ENCODE assay signal across 9 cellular contexts in the genomic region with DNA sequence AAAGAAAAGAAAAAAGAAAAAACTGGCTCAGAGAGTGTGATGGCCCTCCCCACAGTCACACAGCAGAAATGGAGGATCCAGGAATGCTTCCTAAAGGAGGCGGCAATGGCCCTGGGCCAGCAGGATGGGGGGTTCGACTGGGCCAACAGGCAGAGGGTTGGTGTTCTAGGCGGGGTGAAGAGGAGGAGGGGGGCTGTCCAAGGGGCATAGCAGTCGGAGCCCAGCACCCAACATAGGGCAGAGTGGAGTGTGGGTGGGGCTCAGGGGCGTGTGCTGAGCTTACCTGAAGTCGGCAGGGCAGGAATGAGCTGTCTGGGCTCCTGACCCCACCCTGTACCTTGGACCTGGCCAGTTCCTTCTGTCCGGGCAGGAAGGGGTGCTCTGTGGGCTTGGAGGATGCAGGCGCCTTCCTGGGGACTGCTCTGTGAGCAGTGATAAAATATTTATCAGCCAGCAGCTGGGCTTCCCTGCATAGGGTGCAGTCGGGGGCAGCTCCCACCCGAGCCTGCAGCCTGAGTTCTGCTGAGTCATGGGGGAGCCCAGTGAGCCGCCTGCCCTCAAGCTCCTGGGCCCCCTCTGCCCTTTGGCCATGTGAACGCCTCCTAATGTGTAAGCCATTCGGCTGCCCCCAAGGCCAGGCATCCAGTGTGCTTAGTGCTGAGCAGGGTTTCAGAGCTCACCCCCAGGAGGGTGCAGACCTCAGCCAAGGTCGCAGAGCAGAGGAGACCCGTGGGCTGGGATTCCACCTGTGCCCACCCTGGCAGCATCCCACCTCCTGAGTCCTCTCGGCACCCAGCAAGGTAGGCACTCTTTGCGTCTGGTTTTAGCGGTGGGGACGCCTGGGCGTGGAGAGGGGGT. TPM values are rescaled to one million over a fixed set of nuclear protein-coding genes. Genes with fewer than 3 reads are reported as not detected.
A peak's percentile ranks its signal among the peaks of the same experiment; 100 is the strongest.
DNase-seq lines count a peak whose midpoint lies in the region; ATAC-seq and TF ChIP-seq lines count a peak whose summit lies in the region.
"Had no signal": no experiment of that assay in that cellular context is flagged by ENCODE, and none has a peak within 500 bp of the region (broad histone marks: within the 10 kb centered on the region; RNA-seq: fewer than 3 reads in every experiment).

No MANE protein-coding gene starts in this region.

- no peaks in the 10 kb centered on the region for H3F3A ChIP-seq in GM23338 (replicated peaks; ENCODE audit: low read depth)

- H3K4me3 Mint-ChIP-seq in GM23338 = no peak overlapping the region
- H3K4me3 Mint-ChIP-seq: nephron progenitor cell had no signal

- H3K4me3 ChIP-seq in GM23338 = no peak overlapping the region
- peak overlapping the region; percentile 49 for H3K4me3 ChIP-seq in epithelial cell of proximal tubule (ENCODE audit: low read depth, low read length)
- no peak overlapping the region for H3K4me3 ChIP-seq in thyroid gland (replicated peaks in 1 of 3)

- H3K36me3 Mint-ChIP-seq in GM23338 (ENCODE audit: low read depth) = no peaks in the 10 kb centered on the region

- H3K36me3 ChIP-seq in GM23338 (ENCODE audit: insufficient read depth) (no peaks in the 10 kb centered on the region), thyroid gland (no peaks in the 10 kb centered on the region)

- H3K79me2 ChIP-seq in GM23338 (replicated peaks; ENCODE audit: insufficient read depth) = no peaks in the 10 kb centered on the region

- no peaks in the 10 kb centered on the region for H4K20me1 ChIP-seq in GM23338 (replicated peaks; ENCODE audit: insufficient read depth)

- peaks cover 13% of the 10 kb centered on the region for H3K27me3 Mint-ChIP-seq in GM23338 (ENCODE audit: insufficient read depth, low read depth, poor library complexity)

- peak overlapping the region; percentile 95 for H2AFZ ChIP-seq in GM23338

- intact Hi-C loops in thyroid gland (cut with DNase I) = no loop called here

- no peaks in the 10 kb centered on the region for H3K9me3 Mint-ChIP-seq in GM23338
- H3K9me3 Mint-ChIP-seq: nephron progenitor cell had no signal

- H3K9me3 ChIP-seq in thyroid gland = no peaks in the 10 kb centered on the region

- H3K27ac Mint-ChIP-seq in GM23338 = peak overlapping the region; percentile 80; the same call in 1 of the 2 replicates

- no peaks in the 10 kb centered on the region for H3K9me2 ChIP-seq in GM23338 (ENCODE audit: insufficient read depth)

- H3K27me3 ChIP-seq in GM23338 (ENCODE audit: insufficient read depth) = no peaks in the 10 kb centered on the region
- no peaks in the 10 kb centered on the region for H3K27me3 ChIP-seq in thyroid gland

- H3K4me1 Mint-ChIP-seq in GM23338 = peaks cover 19% of the 10 kb centered on the region

- 45 to 65% methylated on average over 7 to 16 of the region's 20 CpGs for WGBS in thyroid gland, 2 donors

- no peak overlapping the region for H3K27ac ChIP-seq in GM23338 (ENCODE audit: low read depth)
- H3K27ac ChIP-seq in thyroid gland = no peak overlapping the region

- TF ChIP-seq POLR2A in thyroid gland (IDR thresholded peaks at IDR 0.05) = no peak

- ATAC-seq in GM23338 = peak; percentile 63

- H3K4me1 ChIP-seq in GM23338 (ENCODE audit: insufficient read depth) = no peaks in the 10 kb centered on the region; the same call in 1 of the 2 replicates
- H3K4me1 ChIP-seq in thyroid gland = no peaks in the 10 kb centered on the region

- TF ChIP-seq CTCF in GM23338 (conservative IDR thresholded peaks at IDR 0.05; ENCODE audit: low read depth in 2 of 2) = no peak
- no peak for TF ChIP-seq CTCF in epithelial cell of proximal tubule (conservative IDR thresholded peaks at IDR 0.05; ENCODE audit: low read depth, low read length)
- no peak for TF ChIP-seq CTCF in thyroid gland (IDR thresholded peaks at IDR 0.05)

- H3K4me2 ChIP-seq in GM23338 = peak overlapping the region; percentile 32; the same call in 1 of the 2 replicates

- peak; percentile 32 for DNase-seq in GM23338 (ENCODE audit: low spot score)
- DNase-seq in OCI-M1 (lab: John Stamatoyannopoulos, UW) = peak; percentile 94
- DNase-seq in epithelial cell of proximal tubule (ENCODE audit: low read depth) = no peak
- peak; percentile 67 for DNase-seq in retina
- DNase-seq in stimulated activated CD4-positive, alpha-beta T cell treated with anti-CD3 and anti-CD28 coated beads, Interleukin-4, amount 100 ng/mL, for 1 hour = no peak
- DNase-seq in thyroid gland = no peak
- DNase-seq in T1000 (lab: John Stamatoyannopoulos, UW) = no peak
- DNase-seq: nephron progenitor cell, RPMI8226 had no signal

TF ChIP-seq in GM23338, 12 proteins besides CTCF, POLR2A, EP300 and RAD21 (continues in another document):
- TF ChIP-seq POLR2AphosphoS5 (IDR thresholded peaks at IDR 0.05; ENCODE audit: low read depth) = no peak
- TF ChIP-seq ZNF114 (CRISPR knock-in tag; IDR thresholded peaks at IDR 0.05) = no peak
- TF ChIP-seq JUNB (IDR thresholded peaks at IDR 0.05; ENCODE audit: unreplicated experiment) = no peak
- TF ChIP-seq, protein P1, sequence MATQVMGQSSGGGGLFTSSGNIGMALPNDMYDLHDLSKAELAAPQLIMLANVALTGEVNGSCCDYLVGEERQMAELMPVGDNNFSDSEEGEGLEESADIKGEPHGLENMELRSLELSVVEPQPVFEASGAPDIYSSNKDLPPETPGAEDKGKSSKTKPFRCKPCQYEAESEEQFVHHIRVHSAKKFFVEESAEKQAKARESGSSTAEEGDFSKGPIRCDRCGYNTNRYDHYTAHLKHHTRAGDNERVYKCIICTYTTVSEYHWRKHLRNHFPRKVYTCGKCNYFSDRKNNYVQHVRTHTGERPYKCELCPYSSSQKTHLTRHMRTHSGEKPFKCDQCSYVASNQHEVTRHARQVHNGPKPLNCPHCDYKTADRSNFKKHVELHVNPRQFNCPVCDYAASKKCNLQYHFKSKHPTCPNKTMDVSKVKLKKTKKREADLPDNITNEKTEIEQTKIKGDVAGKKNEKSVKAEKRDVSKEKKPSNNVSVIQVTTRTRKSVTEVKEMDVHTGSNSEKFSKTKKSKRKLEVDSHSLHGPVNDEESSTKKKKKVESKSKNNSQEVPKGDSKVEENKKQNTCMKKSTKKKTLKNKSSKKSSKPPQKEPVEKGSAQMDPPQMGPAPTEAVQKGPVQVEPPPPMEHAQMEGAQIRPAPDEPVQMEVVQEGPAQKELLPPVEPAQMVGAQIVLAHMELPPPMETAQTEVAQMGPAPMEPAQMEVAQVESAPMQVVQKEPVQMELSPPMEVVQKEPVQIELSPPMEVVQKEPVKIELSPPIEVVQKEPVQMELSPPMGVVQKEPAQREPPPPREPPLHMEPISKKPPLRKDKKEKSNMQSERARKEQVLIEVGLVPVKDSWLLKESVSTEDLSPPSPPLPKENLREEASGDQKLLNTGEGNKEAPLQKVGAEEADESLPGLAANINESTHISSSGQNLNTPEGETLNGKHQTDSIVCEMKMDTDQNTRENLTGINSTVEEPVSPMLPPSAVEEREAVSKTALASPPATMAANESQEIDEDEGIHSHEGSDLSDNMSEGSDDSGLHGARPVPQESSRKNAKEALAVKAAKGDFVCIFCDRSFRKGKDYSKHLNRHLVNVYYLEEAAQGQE (IDR thresholded peaks at IDR 0.05; ENCODE audit: unreplicated experiment) = no peak
- TF ChIP-seq, protein P2, sequence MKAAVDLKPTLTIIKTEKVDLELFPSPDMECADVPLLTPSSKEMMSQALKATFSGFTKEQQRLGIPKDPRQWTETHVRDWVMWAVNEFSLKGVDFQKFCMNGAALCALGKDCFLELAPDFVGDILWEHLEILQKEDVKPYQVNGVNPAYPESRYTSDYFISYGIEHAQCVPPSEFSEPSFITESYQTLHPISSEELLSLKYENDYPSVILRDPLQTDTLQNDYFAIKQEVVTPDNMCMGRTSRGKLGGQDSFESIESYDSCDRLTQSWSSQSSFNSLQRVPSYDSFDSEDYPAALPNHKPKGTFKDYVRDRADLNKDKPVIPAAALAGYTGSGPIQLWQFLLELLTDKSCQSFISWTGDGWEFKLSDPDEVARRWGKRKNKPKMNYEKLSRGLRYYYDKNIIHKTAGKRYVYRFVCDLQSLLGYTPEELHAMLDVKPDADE (IDR thresholded peaks at IDR 0.05) = no peak
- TF ChIP-seq STAT1 (IDR thresholded peaks at IDR 0.05; ENCODE audit: unreplicated experiment) = no peak

RNA-seq across cellular contexts. Expression of a gene that starts 25.3 kb away (rescaled TPM):
- total RNA-seq in GM23338 (2014; rRNA removed; shearing (Covaris generic)) = 31.4 and 37.7 TPM in 2 replicates
- 15.3 and 17.4 TPM in 2 replicates for polyA plus RNA-seq in GM23338 (2016; fragmentation: Nextera tagmentation; extraction: Ambion mirVana)
- total RNA-seq in epithelial cell of proximal tubule = 9.1 and 12.9 TPM in 2 replicates
- 10 to 100 TPM; 17.3 to 31.8 (median 26.9) TPM for total RNA-seq in thyroid gland

Comparison
In these comparisons a context has a peak if more than half of its experiments do, and no peak if none do; other contexts are left out.
1. DNase-seq: peak in GM23338 (single experiment), OCI-M1 (single experiment) and retina (single experiment); none in epithelial cell of proximal tubule (single experiment), stimulated activated CD4-positive, alpha-beta T cell treated with anti-CD3 and anti-CD28 coated beads, Interleukin-4, amount 100 ng/mL, for 1 hour (single experiment), thyroid gland (0 of 2) and T1000 (single experiment).